In genomic region chr1:221827307-221827642, GRCh38 we compare ENCODE assay signal across 15 cellular contexts.
DNase-seq lines count a peak whose midpoint lies in the region; ATAC-seq, FAIRE-seq and TF ChIP-seq lines count a peak whose summit lies in the region.
"Had no signal": no experiment of that assay in that cellular context is flagged by ENCODE, and none has a peak within 500 bp of the region (broad histone marks: within the 10 kb centered on the region; RNA-seq: fewer than 3 reads in every experiment).

No MANE protein-coding gene starts in this region.

- no peak for TF ChIP-seq RAD21 in A549 (conservative IDR thresholded peaks at IDR 0.05 in 1 of 2, IDR thresholded peaks at IDR 0.05 in 1 of 2)

- no peak for TF ChIP-seq EP300 in A549 (IDR thresholded peaks at IDR 0.05)

- H3K9me3 Mint-ChIP-seq in Calu3 (ENCODE audit: low read depth, unreplicated experiment): peaks cover 2% of the 10 kb centered on the region
- H3K9me3 Mint-ChIP-seq in activated CD8-positive, alpha-beta T cell treated with anti-CD3 and anti-CD28 coated beads for 36 hours: peaks cover 4% of the 10 kb centered on the region

- H3K36me3 Mint-ChIP-seq in Calu3 (ENCODE audit: insufficient read depth, unreplicated experiment): peaks cover 20% of the 10 kb centered on the region
- H3K36me3 Mint-ChIP-seq in activated CD8-positive, alpha-beta T cell treated with anti-CD3 and anti-CD28 coated beads for 36 hours (ENCODE audit: low read depth): no peaks in the 10 kb centered on the region

- H3K4me3 ChIP-seq in A549: no peak overlapping the region
- H3K4me3 ChIP-seq: pancreas had no signal

- H3K27ac Mint-ChIP-seq in Calu3 (ENCODE audit: unreplicated experiment): peak overlapping the region; percentile 96
- H3K27ac Mint-ChIP-seq in activated CD8-positive, alpha-beta T cell treated with anti-CD3 and anti-CD28 coated beads for 36 hours: peak overlapping the region; percentile 47

- H3K9me3 ChIP-seq in A549: no peaks in the 10 kb centered on the region
- H3K9me3 ChIP-seq: pancreas had no signal

- intact Hi-C loops in Calu3 (cut with micrococcal nuclease; ENCODE audit: unreplicated experiment) (loop anchor here (5.0 kb wide), 1 partner anchor 130 kb away; no protein-coding TSS in a partner anchor), left ventricle myocardium superior (cut with micrococcal nuclease) (no loop called here)
- intact Hi-C loops in activated CD8-positive, alpha-beta T cell treated with anti-CD3 and anti-CD28 coated beads for 36 hours (cut with micrococcal nuclease): no loop called here

- H3K4me2 ChIP-seq in A549: peak overlapping the region; percentile 26; the same call in 2 of the 3 replicates

- no peaks in the 10 kb centered on the region for H3K27me3 Mint-ChIP-seq in Calu3 (ENCODE audit: unreplicated experiment)
- H3K27me3 Mint-ChIP-seq in activated CD8-positive, alpha-beta T cell treated with anti-CD3 and anti-CD28 coated beads for 36 hours: no peaks in the 10 kb centered on the region

- peak overlapping the region; percentile 54 to 69; a peak in 5 of 6 replicates for H3K27ac ChIP-seq in A549
- H3K27ac ChIP-seq: pancreas had no signal

- no TSS peak for BruUV-seq in Calu3 (replicated peaks; lab: Mats Ljungman, UMichigan)

- CTCF ChIA-PET in A549 (lab: Yijun Ruan, JAX) (no interaction called here), Calu3 (lab: Charles Lee) (interaction anchor here (0.7 to 1.2 kb wide), 3 partner anchors 13 to 1391 kb away, joined by 4 to 9 read pairs (median 4); partner anchors contain the start of gene DUSP10)
- CTCF ChIA-PET in activated CD8-positive, alpha-beta T cell treated with anti-CD3 and anti-CD28 coated beads for 36 hours (lab: Charles Lee): no interaction called here

- TF ChIP-seq POLR2A in A549 (IDR thresholded peaks at IDR 0.05; ENCODE audit: low read length): no peak

- H3K4me1 Mint-ChIP-seq in Calu3 (ENCODE audit: low read depth, unreplicated experiment): peaks cover 90% of the 10 kb centered on the region
- H3K4me1 Mint-ChIP-seq in activated CD8-positive, alpha-beta T cell treated with anti-CD3 and anti-CD28 coated beads for 36 hours (ENCODE audit: low read depth): peaks cover 66% of the 10 kb centered on the region

- H3K4me3 Mint-ChIP-seq in Calu3 (ENCODE audit: low read depth, unreplicated experiment): no peak overlapping the region
- no peak overlapping the region for H3K4me3 Mint-ChIP-seq in activated CD8-positive, alpha-beta T cell treated with anti-CD3 and anti-CD28 coated beads for 36 hours

- POLR2A ChIA-PET in A549 (lab: Yijun Ruan, JAX): no interaction called here
- POLR2A ChIA-PET in activated CD8-positive, alpha-beta T cell treated with anti-CD3 and anti-CD28 coated beads for 36 hours (lab: Charles Lee): no interaction called here

- H3K4me1 ChIP-seq in A549: peaks cover 32% of the 10 kb centered on the region
- H3K4me1 ChIP-seq: pancreas had no signal

- FAIRE-seq in A549 (lab: Jason Lieb, UNC): no peak
- FAIRE-seq: pancreas had no signal

- TF ChIP-seq CTCF in A549 (IDR thresholded peaks at IDR 0.05) (no peak), Calu3 (IDR thresholded peaks at IDR 0.05; ENCODE audit: unreplicated experiment) (no peak)
- TF ChIP-seq CTCF in activated CD8-positive, alpha-beta T cell treated with anti-CD3 and anti-CD28 coated beads for 36 hours (IDR thresholded peaks at IDR 0.05): no peak

- WGBS in A549 (ENCODE audit: missing lambda C conversion rate): 96% methylated on average over 1 of the region's 1 CpG

- ATAC-seq in A549 (no peak), left ventricle myocardium superior (peak; percentile 71)
- ATAC-seq in activated CD8-positive, alpha-beta T cell treated with anti-CD3 and anti-CD28 coated beads for 36 hours: no peak

- DNase-seq in A549 (ENCODE audit: low read depth in 1 of 2, low spot score in 1 of 2): no peak
- no peak for DNase-seq in Calu3
- DNase-seq in activated CD8-positive, alpha-beta T cell treated with anti-CD3 and anti-CD28 coated beads for 36 hours: no peak
- no peak for DNase-seq in left ventricle myocardium superior
- DNase-seq in NCI-H2171 (lab: John Stamatoyannopoulos, UW): no peak
- DNase-seq in NCI-H524 (lab: John Stamatoyannopoulos, UW): no peak
- DNase-seq in NCI-H1048 (lab: John Stamatoyannopoulos, UW): no peak
- DNase-seq in SW 1271 (lab: John Stamatoyannopoulos, UW): no peak
- DNase-seq: activated gamma-delta T cell; DMS79; effector CD8-positive, alpha-beta T cell; midbrain; NCI-H510A; pancreas; stimulated activated CD4-positive, alpha-beta T cell treated with anti-CD3 and anti-CD28 coated beads, Interleukin-12 subunit alpha, Interleukin-12 subunit beta, amount 100 ng/mL, for 4 hours had no signal

TF ChIP-seq in A549, 52 proteins besides CTCF, POLR2A, EP300 and RAD21:
- TF ChIP-seq GATA3 (IDR thresholded peaks at IDR 0.05; ENCODE audit: borderline replicate concordance): no peak
- TF ChIP-seq CBX8 (IDR thresholded peaks at IDR 0.05): no peak
- TF ChIP-seq JUN (IDR thresholded peaks at IDR 0.05): no peak
- no peak for TF ChIP-seq ESRRA (IDR thresholded peaks at IDR 0.05; ENCODE audit: borderline replicate concordance, low read length)
- TF ChIP-seq HOXB5 (CRISPR knock-in tag; IDR thresholded peaks at IDR 0.05): no peak
- TF ChIP-seq RCOR1 (IDR thresholded peaks at IDR 0.05; ENCODE audit: low read depth, low read length): no peak
- no peak for TF ChIP-seq BHLHE40 (IDR thresholded peaks at IDR 0.05; ENCODE audit: low read depth, low read length)
- no peak for TF ChIP-seq NR3C1 (IDR thresholded peaks at IDR 0.05)
- no peak for TF ChIP-seq ZSCAN20 (CRISPR knock-in tag; IDR thresholded peaks at IDR 0.05)
- TF ChIP-seq ATOH8 (CRISPR knock-in tag; IDR thresholded peaks at IDR 0.05; ENCODE audit: low read depth): no peak
- no peak for TF ChIP-seq CHD4 (IDR thresholded peaks at IDR 0.05; ENCODE audit: borderline replicate concordance)
- TF ChIP-seq BCL3 (IDR thresholded peaks at IDR 0.05): no peak
